19 cellular contexts compared by ENCODE assay signal in genomic region chr19:40262422-40262821, GRCh38. TPM values are rescaled to one million over a fixed set of nuclear protein-coding genes. Genes with fewer than 3 reads are reported as not detected.
DNase-seq lines count a peak whose midpoint lies in the region; ATAC-seq and TF ChIP-seq lines count a peak whose summit lies in the region.
"Had no signal": no experiment of that assay in that cellular context is flagged by ENCODE, and none has a peak within 500 bp of the region (broad histone marks: within the 10 kb centered on the region; RNA-seq: fewer than 3 reads in every experiment).

No MANE protein-coding gene starts in this region.

- H3K36me3 Mint-ChIP-seq in T-helper 17 cell (ENCODE audit: low read depth) = peaks cover 3% of the 10 kb centered on the region
- peaks cover 12% of the 10 kb centered on the region for H3K36me3 Mint-ChIP-seq in activated T-helper 1 cell treated with anti-CD3 and anti-CD28 coated beads, Interleukin-12 subunit alpha, Interleukin-12 subunit beta, Interleukin-2, Interleukin-4 antibody, amounts not matched to agents 30 ng/mL and 10 ng/mL and 1 ng/mL, durations not matched to agents 14 hours and 24 hours and 36 hours (ENCODE audit: low read depth)

- H3K4me1 ChIP-seq in thyroid gland = peaks cover 60 to 73% of the 10 kb centered on the region in 2 donors

- 87 to 95% methylated on average over 3 of the region's 3 CpGs for WGBS in thyroid gland, 2 donors

- DNase-seq in NCI-H146 (lab: John Stamatoyannopoulos, UW) = peak; percentile 21
- no peak for DNase-seq in NCI-H146 treated with DMSO at 0.1 percent for 48 hours (lab: John Stamatoyannopoulos, UW; ENCODE audit: unreplicated experiment)
- peak; percentile 25 for DNase-seq in NCI-H345 treated with DMSO at 0.1 percent for 48 hours (lab: John Stamatoyannopoulos, UW; ENCODE audit: unreplicated experiment)
- DNase-seq in T-helper 17 cell = no peak
- no peak for DNase-seq in thyroid gland
- no peak for DNase-seq in NCI-H2196 treated with DMSO at 0.1 percent for 48 hours (lab: John Stamatoyannopoulos, UW; ENCODE audit: unreplicated experiment)
- no peak for DNase-seq in dedifferentiated amniotic fluid mesenchymal stem cell (ENCODE audit: extremely low spot score)
- DNase-seq in activated T-helper 1 cell treated with anti-CD3 and anti-CD28 coated beads, Interleukin-12 subunit alpha, Interleukin-12 subunit beta, Interleukin-2, Interleukin-4 antibody, amounts not matched to agents 30 ng/mL and 10 ng/mL and 1 ng/mL, durations not matched to agents 14 hours and 24 hours and 36 hours (ENCODE audit: low spot score) = no peak
- DNase-seq: C1 segment of cervical spinal cord; COR-L47; DMS79 treated with DMSO at 0.1 percent for 48 hours; H9; NCI-H2029 treated with DMSO at 0.1 percent for 48 hours; NCI-H446 treated with DMSO at 0.1 percent for 48 hours; NK-92 treated with Interleukin-12 subunit alpha and Interleukin-12 subunit beta, amount 100 ng/mL, for 24 hours; OCI-M1 had no signal

- intact Hi-C loops in thyroid gland (cut with DNase I) = no loop called here
- intact Hi-C loops in activated T-helper 1 cell treated with anti-CD3 and anti-CD28 coated beads, Interleukin-12 subunit alpha, Interleukin-12 subunit beta, Interleukin-2, Interleukin-4 antibody, amounts not matched to agents 30 ng/mL and 10 ng/mL and 1 ng/mL, durations not matched to agents 14 hours and 24 hours and 36 hours (cut with micrococcal nuclease) = no loop called here

- H3K27me3 ChIP-seq in thyroid gland = no peaks in the 10 kb centered on the region

- TF ChIP-seq POLR2A in thyroid gland (IDR thresholded peaks at IDR 0.05) = no peak

- ATAC-seq in T-helper 17 cell = peak; percentile 19

- H3K9me3 ChIP-seq in T-helper 17 cell (ENCODE audit: control insufficient read depth, low read length, poor library complexity, severe bottlenecking) (no peaks in the 10 kb centered on the region), thyroid gland (no peaks in the 10 kb centered on the region)

- H3K4me3 ChIP-seq in thyroid gland (replicated peaks in 1 of 3) = no peak overlapping the region

- no peak for TF ChIP-seq CTCF in thyroid gland (IDR thresholded peaks at IDR 0.05)

- peaks cover 32% of the 10 kb centered on the region for H3K4me1 Mint-ChIP-seq in T-helper 17 cell
- peaks cover 7% of the 10 kb centered on the region for H3K4me1 Mint-ChIP-seq in activated T-helper 1 cell treated with anti-CD3 and anti-CD28 coated beads, Interleukin-12 subunit alpha, Interleukin-12 subunit beta, Interleukin-2, Interleukin-4 antibody, amounts not matched to agents 30 ng/mL and 10 ng/mL and 1 ng/mL, durations not matched to agents 14 hours and 24 hours and 36 hours (ENCODE audit: low read depth)

- H3K27ac ChIP-seq in thyroid gland = peak overlapping the region in 2 of 3 donors; percentile 92 to 97
- H3K27ac ChIP-seq: RWPE1 had no signal

- peaks cover 0 to 9% of the 10 kb centered on the region in 2 donors for H3K36me3 ChIP-seq in thyroid gland

- H3K9me3 Mint-ChIP-seq in activated T-helper 1 cell treated with anti-CD3 and anti-CD28 coated beads, Interleukin-12 subunit alpha, Interleukin-12 subunit beta, Interleukin-2, Interleukin-4 antibody, amounts not matched to agents 30 ng/mL and 10 ng/mL and 1 ng/mL, durations not matched to agents 14 hours and 24 hours and 36 hours = no peaks in the 10 kb centered on the region
- H3K9me3 Mint-ChIP-seq: H9 had no signal

- H3K27ac Mint-ChIP-seq in T-helper 17 cell = no peak overlapping the region
- no peak overlapping the region for H3K27ac Mint-ChIP-seq in activated T-helper 1 cell treated with anti-CD3 and anti-CD28 coated beads, Interleukin-12 subunit alpha, Interleukin-12 subunit beta, Interleukin-2, Interleukin-4 antibody, amounts not matched to agents 30 ng/mL and 10 ng/mL and 1 ng/mL, durations not matched to agents 14 hours and 24 hours and 36 hours

- H3K27me3 Mint-ChIP-seq in T-helper 17 cell = no peaks in the 10 kb centered on the region
- H3K27me3 Mint-ChIP-seq in activated T-helper 1 cell treated with anti-CD3 and anti-CD28 coated beads, Interleukin-12 subunit alpha, Interleukin-12 subunit beta, Interleukin-2, Interleukin-4 antibody, amounts not matched to agents 30 ng/mL and 10 ng/mL and 1 ng/mL, durations not matched to agents 14 hours and 24 hours and 36 hours (ENCODE audit: insufficient read depth) = no peaks in the 10 kb centered on the region

- no peak overlapping the region for H3K4me3 Mint-ChIP-seq in T-helper 17 cell
- H3K4me3 Mint-ChIP-seq in activated T-helper 1 cell treated with anti-CD3 and anti-CD28 coated beads, Interleukin-12 subunit alpha, Interleukin-12 subunit beta, Interleukin-2, Interleukin-4 antibody, amounts not matched to agents 30 ng/mL and 10 ng/mL and 1 ng/mL, durations not matched to agents 14 hours and 24 hours and 36 hours = no peak overlapping the region
- H3K4me3 Mint-ChIP-seq: H9 had no signal

RNA-seq across cellular contexts. Expression of gene AKT2, which starts 22.7 kb away (rescaled TPM):
- total RNA-seq in T-helper 17 cell (100 to 1,000 TPM; 168 to 187 TPM), thyroid gland (100 to 1,000 TPM; 166 to 285 (median 190) TPM)
- 160 and 170 TPM in 2 replicates for total RNA-seq in activated T-helper 1 cell treated with anti-CD3 and anti-CD28 coated beads, Interleukin-12 subunit alpha, Interleukin-12 subunit beta, Interleukin-2, Interleukin-4 antibody, amounts not matched to agents 30 ng/mL and 10 ng/mL and 1 ng/mL, durations not matched to agents 14 hours and 24 hours and 36 hours

RNA-seq across cellular contexts. Expression of gene CCNP, which starts 35.9 kb away (rescaled TPM):
- 1 to 10 TPM in 1 of 2 donors, under 1 TPM in 1; 0.77 to 1.5 TPM for total RNA-seq in T-helper 17 cell
- total RNA-seq in thyroid gland = 1 to 10 TPM in 1 of 4 donors, under 1 TPM in 2, not detected in 1; 0.13 to 3.2 (median 0.68) TPM
- total RNA-seq in activated T-helper 1 cell treated with anti-CD3 and anti-CD28 coated beads, Interleukin-12 subunit alpha, Interleukin-12 subunit beta, Interleukin-2, Interleukin-4 antibody, amounts not matched to agents 30 ng/mL and 10 ng/mL and 1 ng/mL, durations not matched to agents 14 hours and 24 hours and 36 hours = 0.12 TPM in 1 of 2 replicates, not detected in the other
- total RNA-seq: A172, LHCN-M2 had no signal

RNA-seq across cellular contexts. Expression of gene TTC9B, which starts 44.2 kb away (rescaled TPM):
- total RNA-seq in T-helper 17 cell (not detected), thyroid gland (not detected)
- not detected in 2 replicates for total RNA-seq in activated T-helper 1 cell treated with anti-CD3 and anti-CD28 coated beads, Interleukin-12 subunit alpha, Interleukin-12 subunit beta, Interleukin-2, Interleukin-4 antibody, amounts not matched to agents 30 ng/mL and 10 ng/mL and 1 ng/mL, durations not matched to agents 14 hours and 24 hours and 36 hours
- total RNA-seq: A172, LHCN-M2 had no signal

Comparison
In these comparisons a context has a peak if more than half of its experiments do, and no peak if none do; other contexts are left out.
1. DNase-seq: peak in NCI-H146 (single experiment) and NCI-H345 treated with DMSO at 0.1 percent for 48 hours (single experiment); none in NCI-H146 treated with DMSO at 0.1 percent for 48 hours (single experiment), T-helper 17 cell (0 of 3), thyroid gland (0 of 2), NCI-H2196 treated with DMSO at 0.1 percent for 48 hours (single experiment), dedifferentiated amniotic fluid mesenchymal stem cell (single experiment) and activated T-helper 1 cell treated with anti-CD3 and anti-CD28 coated beads, Interleukin-12 subunit alpha, Interleukin-12 subunit beta, Interleukin-2, Interleukin-4 antibody, amounts not matched to agents 30 ng/mL and 10 ng/mL and 1 ng/mL, durations not matched to agents 14 hours and 24 hours and 36 hours (single experiment).